In the genomic region with DNA sequence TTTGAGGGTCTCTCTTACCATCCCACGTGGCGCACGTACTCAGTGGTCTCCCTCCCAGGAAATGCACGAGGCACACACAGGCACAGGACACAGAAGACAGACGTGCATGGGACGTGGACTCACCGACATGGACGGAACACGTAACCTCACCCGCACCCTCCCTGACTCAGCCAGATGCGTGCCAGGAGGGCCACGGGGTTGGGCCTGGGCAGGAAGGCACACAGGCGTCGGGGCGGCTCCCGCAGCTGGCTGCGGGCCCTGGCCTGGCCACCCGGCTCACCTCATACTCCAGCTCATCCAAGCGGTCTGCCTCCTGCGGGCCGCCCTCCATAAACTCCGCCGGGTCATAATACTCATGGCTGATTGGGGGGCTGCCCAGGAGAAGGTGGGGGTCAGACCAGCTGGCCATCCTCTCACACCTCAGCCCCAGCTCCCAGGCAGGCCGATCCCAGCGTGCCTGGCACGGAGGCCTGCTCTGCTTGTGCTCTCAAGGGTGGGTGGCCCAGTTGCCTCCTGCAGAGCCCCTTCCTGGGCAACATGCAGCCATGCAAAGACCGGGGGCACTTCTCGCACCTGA, we compare ENCODE assay signal across 12 cellular contexts.
DNase-seq lines count a peak whose midpoint lies in the region; ATAC-seq and TF ChIP-seq lines count a peak whose summit lies in the region.
"Had no signal": no experiment of that assay in that cellular context is flagged by ENCODE, and none has a peak within 500 bp of the region (broad histone marks: within the 10 kb centered on the region; RNA-seq: fewer than 3 reads in every experiment).

No MANE protein-coding gene starts in this region.

- H3K4me1 ChIP-seq in HEK293 (ENCODE audit: control insufficient read depth, insufficient read depth, low read length): no peaks in the 10 kb centered on the region

- POLR2A ChIA-PET in HEK293 (lab: Yijun Ruan, JAX) (interaction anchor here (0.5 to 0.7 kb wide), 2 partner anchors 21 to 28 kb away, joined by 3 read pairs; no protein-coding TSS in a partner anchor), RWPE1 (lab: Yijun Ruan, JAX; ENCODE audit: low non-redundant PET) (no interaction called here)

- H3K4me3 ChIP-seq in HEK293 (ENCODE audit: low read depth, low read length): no peak overlapping the region
- H3K4me3 ChIP-seq: BLaER1 treated with 17β-estradiol and CSF1 and Interleukin-3, amounts not matched to agents 10 nM and 100 nM had no signal

- TF ChIP-seq CTCF in HEK293 (tag by site-specific recombination; IDR thresholded peaks at IDR 0.05): no peak
- TF ChIP-seq CTCF in RWPE1 (conservative IDR thresholded peaks at IDR 0.05; ENCODE audit: low read depth): no peak

- CTCF ChIA-PET in HEK293 (lab: Yijun Ruan, JAX): interaction anchor here (1.2 kb wide), 1 partner anchor 140 kb away, joined by 3 read pairs; no protein-coding TSS in a partner anchor
- CTCF ChIA-PET in RWPE1 (lab: Yijun Ruan, JAX): interaction anchor here (1.2 kb wide), 1 partner anchor 77 kb away, joined by 6 read pairs; no protein-coding TSS in a partner anchor

- H3K9me3 ChIP-seq in HEK293 (ENCODE audit: control insufficient read depth, insufficient read depth, low read depth, low read length): no peaks in the 10 kb centered on the region

- DNase-seq in RWPE1 (ENCODE audit: low spot score): no peak
- DNase-seq in epithelial cell of prostate (ENCODE audit: low read depth, low spot score): peak; percentile 0
- no peak for DNase-seq in stimulated activated CD4-positive, alpha-beta T cell treated with anti-CD3 and anti-CD28 coated beads, Interleukin-4, amount 100 ng/mL, for 4 hours
- DNase-seq: ACHN; Calu3; CD4-positive, CD25-positive, alpha-beta regulatory T cell; DMS 273 treated with DMSO at 0.1 percent for 48 hours; HCEC 1CT had no signal

- no peaks in the 10 kb centered on the region for H3K36me3 ChIP-seq in HEK293 (ENCODE audit: control insufficient read depth in 2 of 2, insufficient read depth in 1 of 2, low read length in 2 of 2)
- H3K36me3 ChIP-seq: BLaER1 treated with 17β-estradiol and CSF1 and Interleukin-3, amounts not matched to agents 10 nM and 100 nM had no signal

- H3K27ac ChIP-seq in HEK293 (ENCODE audit: extremely low read depth, low read depth, low read length) (no peak overlapping the region), RWPE1 (peak overlapping the region; percentile 25), epithelial cell of prostate (no peak overlapping the region)
- H3K27ac ChIP-seq: BLaER1 treated with 17β-estradiol and CSF1 and Interleukin-3, amounts not matched to agents 10 nM and 100 nM had no signal

- no peak for ATAC-seq in HG02970 (IDR thresholded peaks at IDR 0.05; ENCODE audit: low FRiP score, unreplicated experiment)
- ATAC-seq in HG02642 (IDR thresholded peaks at IDR 0.05; ENCODE audit: poor library complexity, unreplicated experiment): no peak

TF ChIP-seq in HEK293, 187 proteins besides CTCF, POLR2A, EP300 and RAD21:
- TF ChIP-seq PBX3 (CRISPR knock-in tag; IDR thresholded peaks at IDR 0.05): 0 out of 2 replicates have a peak, but pooled peaks have one; percentile 1
- TF ChIP-seq ZNF777 (tag by site-specific recombination; IDR thresholded peaks at IDR 0.05; ENCODE audit: borderline replicate concordance): no peak
- TF ChIP-seq ZNF248 (tag by site-specific recombination; IDR thresholded peaks at IDR 0.05): no peak
TF ChIP-seq in HEK293: peak in this region for 1.
